1 cellular context compared by ENCODE assay signal in the genomic region with DNA sequence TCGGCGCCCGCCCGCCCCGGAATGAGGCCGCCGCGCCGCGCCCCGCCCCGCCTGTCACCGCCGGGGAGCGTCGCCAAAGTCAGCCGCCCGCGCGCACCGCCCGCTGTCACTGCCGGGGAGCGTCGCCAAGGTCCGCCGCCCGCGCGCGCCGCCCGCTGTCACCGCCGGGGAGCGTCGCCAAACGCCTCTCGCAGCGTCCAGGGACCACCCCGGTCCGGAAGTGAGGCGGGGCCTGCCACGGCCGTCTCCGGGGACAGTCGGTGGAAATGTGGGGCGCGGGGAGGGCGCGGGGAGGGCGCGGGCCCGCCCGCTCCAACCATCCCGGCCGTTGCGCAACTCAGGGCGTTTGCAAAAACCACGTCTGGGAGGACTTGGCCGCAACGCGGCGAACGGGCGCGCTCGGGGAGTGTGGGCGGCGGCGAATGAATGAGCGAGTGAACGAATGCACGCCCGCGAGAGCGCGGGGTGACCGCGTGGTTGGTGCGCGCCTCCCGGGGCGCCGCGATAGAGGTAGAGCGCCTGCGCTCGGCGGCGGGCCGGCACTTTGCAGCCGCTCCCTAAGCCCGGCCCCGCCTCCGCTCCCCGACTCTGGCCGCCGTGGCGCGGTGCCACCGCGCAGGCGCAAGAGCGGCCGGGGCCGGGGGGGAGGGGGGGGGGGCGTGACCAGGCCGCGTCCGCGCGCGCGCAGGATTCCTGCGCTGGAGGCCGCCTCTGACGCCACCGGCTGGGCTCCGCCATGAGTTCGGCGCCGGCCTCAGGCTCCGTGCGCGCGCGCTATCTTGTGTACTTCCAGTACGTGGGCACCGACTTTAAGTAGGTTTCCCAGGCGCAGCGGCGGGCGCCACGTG.
TF ChIP-seq lines count a peak whose summit lies in the region.

Gene ACAP3 (minus strand): TSS at position 23 of the 848 bp plus-strand sequence. CDS start 115 bp downstream, outside the sequence.
A gene with protein sequence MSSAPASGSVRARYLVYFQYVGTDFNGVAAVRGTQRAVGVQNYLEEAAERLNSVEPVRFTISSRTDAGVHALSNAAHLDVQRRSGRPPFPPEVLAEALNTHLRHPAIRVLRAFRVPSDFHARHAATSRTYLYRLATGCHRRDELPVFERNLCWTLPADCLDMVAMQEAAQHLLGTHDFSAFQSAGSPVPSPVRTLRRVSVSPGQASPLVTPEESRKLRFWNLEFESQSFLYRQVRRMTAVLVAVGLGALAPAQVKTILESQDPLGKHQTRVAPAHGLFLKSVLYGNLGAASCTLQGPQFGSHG (plus strand): TSS at position 690 of the 848 bp plus-strand sequence. CDS start 47 bp downstream, at position 737.

TF ChIP-seq in H1, 55 proteins besides CTCF, POLR2A, EP300 and RAD21:
- no peak for TF ChIP-seq BCL11A (IDR thresholded peaks at IDR 0.05; ENCODE audit: low read depth in 2 of 2, low read length in 2 of 2)
- 0 out of 2 replicates have a peak, but pooled peaks have one; percentile 20 for TF ChIP-seq POLR2AphosphoS5 (IDR thresholded peaks at IDR 0.05; ENCODE audit: low read depth, low read length)
- TF ChIP-seq EGR1 (IDR thresholded peaks at IDR 0.05; ENCODE audit: borderline replicate concordance, low read depth, low read length): peak; percentile 8; the same call in 1 of the 2 replicates
- TF ChIP-seq, protein P1, sequence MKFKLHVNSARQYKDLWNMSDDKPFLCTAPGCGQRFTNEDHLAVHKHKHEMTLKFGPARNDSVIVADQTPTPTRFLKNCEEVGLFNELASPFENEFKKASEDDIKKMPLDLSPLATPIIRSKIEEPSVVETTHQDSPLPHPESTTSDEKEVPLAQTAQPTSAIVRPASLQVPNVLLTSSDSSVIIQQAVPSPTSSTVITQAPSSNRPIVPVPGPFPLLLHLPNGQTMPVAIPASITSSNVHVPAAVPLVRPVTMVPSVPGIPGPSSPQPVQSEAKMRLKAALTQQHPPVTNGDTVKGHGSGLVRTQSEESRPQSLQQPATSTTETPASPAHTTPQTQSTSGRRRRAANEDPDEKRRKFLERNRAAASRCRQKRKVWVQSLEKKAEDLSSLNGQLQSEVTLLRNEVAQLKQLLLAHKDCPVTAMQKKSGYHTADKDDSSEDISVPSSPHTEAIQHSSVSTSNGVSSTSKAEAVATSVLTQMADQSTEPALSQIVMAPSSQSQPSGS (IDR thresholded peaks at IDR 0.05; ENCODE audit: low read length): 0 out of 2 replicates have a peak, but pooled peaks have one; percentile 30
- no peak for TF ChIP-seq FOSL1 (IDR thresholded peaks at IDR 0.05; ENCODE audit: insufficient read depth, low read depth, low read length)
- TF ChIP-seq RBBP5 (IDR thresholded peaks at IDR 0.05; ENCODE audit: borderline replicate concordance, low read depth, low read length): 0 out of 2 replicates have a peak, but pooled peaks have one; percentile 25
- peak; percentile 75 for TF ChIP-seq CTBP2 (IDR thresholded peaks at IDR 0.05; ENCODE audit: borderline replicate concordance, insufficient read depth, insufficient read length, low read length)
- TF ChIP-seq TEAD4 (IDR thresholded peaks at IDR 0.05; ENCODE audit: low read depth, low read length): peak; percentile 38; the same call in 1 of the 2 replicates
- no peak for TF ChIP-seq SP4 (IDR thresholded peaks at IDR 0.05; ENCODE audit: low read length)
- TF ChIP-seq, protein P2, sequence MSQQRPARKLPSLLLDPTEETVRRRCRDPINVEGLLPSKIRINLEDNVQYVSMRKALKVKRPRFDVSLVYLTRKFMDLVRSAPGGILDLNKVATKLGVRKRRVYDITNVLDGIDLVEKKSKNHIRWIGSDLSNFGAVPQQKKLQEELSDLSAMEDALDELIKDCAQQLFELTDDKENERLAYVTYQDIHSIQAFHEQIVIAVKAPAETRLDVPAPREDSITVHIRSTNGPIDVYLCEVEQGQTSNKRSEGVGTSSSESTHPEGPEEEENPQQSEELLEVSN (IDR thresholded peaks at IDR 0.05): no peak
- no peak for TF ChIP-seq CHD7 (IDR thresholded peaks at IDR 0.05; ENCODE audit: insufficient replicate concordance, low read length)
- peak; percentile 11 for TF ChIP-seq NANOG (IDR thresholded peaks at IDR 0.05; ENCODE audit: insufficient read depth, low read depth, low read length, poor library complexity, severe bottlenecking)
- TF ChIP-seq CEBPB (IDR thresholded peaks at IDR 0.05; ENCODE audit: low read depth, low read length): peak; percentile 99
- TF ChIP-seq SUZ12 (IDR thresholded peaks at IDR 0.05; ENCODE audit: low read length): no peak
- peak; percentile 41; the same call in 1 of the 2 replicates for TF ChIP-seq CREB1 (IDR thresholded peaks at IDR 0.05)
- TF ChIP-seq HDAC2 (IDR thresholded peaks at IDR 0.05; ENCODE audit: borderline replicate concordance in 1 of 2, low read depth in 2 of 2, low read length in 2 of 2): peak in 1 of 2 experiments; percentile 39; a peak in 1 of 4 replicates
- no peak for TF ChIP-seq KDM1A (IDR thresholded peaks at IDR 0.05; ENCODE audit: borderline replicate concordance, low read length)
- TF ChIP-seq TAF1 (IDR thresholded peaks at IDR 0.05; ENCODE audit: low read depth, low read length): 0 out of 2 replicates have a peak, but pooled peaks have one; percentile 17
- TF ChIP-seq KDM4A (IDR thresholded peaks at IDR 0.05; ENCODE audit: low read depth, low read length, severe bottlenecking): peak; percentile 83
- no peak for TF ChIP-seq SRF (IDR thresholded peaks at IDR 0.05; ENCODE audit: low read depth, low read length)
- TF ChIP-seq POU5F1 (IDR thresholded peaks at IDR 0.05; ENCODE audit: low read depth, low read length): no peak
- TF ChIP-seq YY1 (IDR thresholded peaks at IDR 0.05; ENCODE audit: low read depth, low read length): peak; percentile 35; the same call in 1 of the 2 replicates
- no peak for TF ChIP-seq RXRA (IDR thresholded peaks at IDR 0.05; ENCODE audit: insufficient read depth, low read depth, low read length)
- TF ChIP-seq TAF7 (optimal IDR thresholded peaks at IDR 0.05; ENCODE audit: borderline replicate concordance, low read depth, low read length): no peak
- no peak for TF ChIP-seq CBX8 (IDR thresholded peaks at IDR 0.05; ENCODE audit: borderline replicate concordance, low read depth, low read length)
- no peak for TF ChIP-seq SIX5 (IDR thresholded peaks at IDR 0.05; ENCODE audit: low read depth, low read length)
- TF ChIP-seq ZNF274 (IDR thresholded peaks at IDR 0.05; ENCODE audit: borderline replicate concordance, extremely low read depth, low read length): no peak
- no peak for TF ChIP-seq MAFK (IDR thresholded peaks at IDR 0.05; ENCODE audit: low read depth, low read length)
- TF ChIP-seq CBX5 (IDR thresholded peaks at IDR 0.05; ENCODE audit: low read depth, low read length): no peak
- TF ChIP-seq BACH1 (IDR thresholded peaks at IDR 0.05; ENCODE audit: low read length): peak; percentile 64; the same call in 1 of the 2 replicates
- peak; percentile 54 for TF ChIP-seq NRF1 (IDR thresholded peaks at IDR 0.05; ENCODE audit: low read depth, low read length)
- peak; percentile 13 for TF ChIP-seq PHF8 (conservative IDR thresholded peaks at IDR 0.05; ENCODE audit: low read depth, low read length)
- TF ChIP-seq GABPA (IDR thresholded peaks at IDR 0.05; ENCODE audit: borderline replicate concordance, insufficient read depth, low read length): no peak
- peak; percentile 85 for TF ChIP-seq ASH2L (IDR thresholded peaks at IDR 0.05; ENCODE audit: low read length)
- peak; percentile 62 to 97; a peak in 2 of 4 replicates for TF ChIP-seq SIN3A (conservative IDR thresholded peaks at IDR 0.05 in 1 of 2, IDR thresholded peaks at IDR 0.05 in 1 of 2; ENCODE audit: low read depth in 1 of 2, low read length in 2 of 2)
- no peak for TF ChIP-seq JUND (IDR thresholded peaks at IDR 0.05; ENCODE audit: low read length)
- TF ChIP-seq CHD2 (IDR thresholded peaks at IDR 0.05; ENCODE audit: low read length): 0 out of 2 replicates have a peak, but pooled peaks have one; percentile 21
- TF ChIP-seq MAX (IDR thresholded peaks at IDR 0.05): peak; percentile 79
TF ChIP-seq in H1: peak in this region for 20.
